Comparison of ENCODE assay signal across 9 cellular contexts in genomic region chr3:63193647-63194046, GRCh38.
A peak's percentile ranks its signal among the peaks of the same experiment; 100 is the strongest.
DNase-seq lines count a peak whose midpoint lies in the region; ATAC-seq and TF ChIP-seq lines count a peak whose summit lies in the region.
"Had no signal": no experiment of that assay in that cellular context is flagged by ENCODE, and none has a peak within 500 bp of the region (broad histone marks: within the 10 kb centered on the region; RNA-seq: fewer than 3 reads in every experiment).

No MANE protein-coding gene starts in this region.

- in situ Hi-C loops in Panc1 (cut with HindIII; ENCODE audit: low pct_unique_long_range_greater_than_20kb, low sequenced_read_pairs), result no loop called here

- no TSS peak for BruUV-seq in Panc1 (replicated peaks; lab: Mats Ljungman, UMichigan)

- CTCF ChIA-PET in AG04449 (lab: Yijun Ruan, JAX) (interaction anchor here (0.6 to 6.3 kb wide), 17 partner anchors 9 to 569 kb away, joined by 3 to 67 read pairs (median 3); no protein-coding TSS in a partner anchor), HEK293T (lab: Yijun Ruan, JAX) (interaction anchor here (0.6 to 2.1 kb wide), 3 partner anchors 289 to 349 kb away, joined by 3 to 9 read pairs (median 3); no protein-coding TSS in a partner anchor), Panc1 (lab: Charles Lee) (no interaction called here)

- peak; percentile 37 for TF ChIP-seq CTCF in AG04449 (IDR thresholded peaks at IDR 0.05; ENCODE audit: insufficient read depth, low read length, missing control alignments)
- TF ChIP-seq CTCF in Panc1 (IDR thresholded peaks at IDR 0.05), result peak; percentile 46; the same call in 1 of the 2 replicates
- peak; percentile 37 for TF ChIP-seq CTCF in glutamatergic neuron (IDR thresholded peaks at IDR 0.05; ENCODE audit: partially characterized antibody, unreplicated experiment)
- peak in 1 of 2 experiments; percentile 20 for TF ChIP-seq CTCF in tibial artery (IDR thresholded peaks at IDR 0.05)

- no peak for ATAC-seq in Panc1
- no peak for ATAC-seq in HG03469 (IDR thresholded peaks at IDR 0.05; ENCODE audit: unreplicated experiment)

- H3K27me3 Mint-ChIP-seq in glutamatergic neuron (ENCODE audit: unreplicated experiment), result peaks cover 4% of the 10 kb centered on the region
- H3K27me3 Mint-ChIP-seq: activated naive CD4-positive, alpha-beta T cell treated with anti-CD3 and anti-CD28 coated beads, Interleukin-2, amount 50 U/mL, for 24 hours had no signal

- H3K4me1 Mint-ChIP-seq in glutamatergic neuron (ENCODE audit: low read depth, unreplicated experiment), result peaks cover 17% of the 10 kb centered on the region
- H3K4me1 Mint-ChIP-seq: activated naive CD4-positive, alpha-beta T cell treated with anti-CD3 and anti-CD28 coated beads, Interleukin-2, amount 50 U/mL, for 24 hours had no signal

- H3K27ac ChIP-seq in Panc1 (ENCODE audit: low read length), result no peak overlapping the region
- no peak overlapping the region for H3K27ac ChIP-seq in tibial artery

- DNase-seq in AG04449 (ENCODE audit: low read depth, low spot score) (no peak), HEK293T (ENCODE audit: extremely low spot score) (peak; percentile 9), Panc1 (ENCODE audit: low read depth, low spot score) (no peak), glutamatergic neuron (no peak), tibial artery (no peak), GOT3 (lab: John Stamatoyannopoulos, UW) (no peak)
- no peak for DNase-seq in activated CD4-positive, alpha-beta T cell treated with anti-CD3 and anti-CD28 coated beads for 1 hour

- no peak overlapping the region for H3K4me3 ChIP-seq in AG04449 (ENCODE audit: low read depth, low read length)
- no peak overlapping the region for H3K4me3 ChIP-seq in Panc1 (ENCODE audit: low read depth in 2 of 2, low read length in 2 of 2)
- H3K4me3 ChIP-seq in tibial artery, result no peak overlapping the region

- H3K36me3 Mint-ChIP-seq in glutamatergic neuron (ENCODE audit: unreplicated experiment), result no peaks in the 10 kb centered on the region
- H3K36me3 Mint-ChIP-seq: activated naive CD4-positive, alpha-beta T cell treated with anti-CD3 and anti-CD28 coated beads, Interleukin-2, amount 50 U/mL, for 24 hours had no signal

- POLR2A ChIA-PET in AG04449 (lab: Yijun Ruan, JAX) (no interaction called here), HEK293T (lab: Yijun Ruan, JAX) (no interaction called here), Panc1 (lab: Charles Lee) (no interaction called here)

- H3K9me3 Mint-ChIP-seq in glutamatergic neuron (ENCODE audit: unreplicated experiment), result no peaks in the 10 kb centered on the region

- H3K27ac Mint-ChIP-seq in glutamatergic neuron (ENCODE audit: unreplicated experiment), result no peak overlapping the region
- H3K27ac Mint-ChIP-seq: activated naive CD4-positive, alpha-beta T cell treated with anti-CD3 and anti-CD28 coated beads, Interleukin-2, amount 50 U/mL, for 24 hours had no signal

- H3K36me3 ChIP-seq in Panc1 (ENCODE audit: control insufficient read depth, insufficient read depth, low read length) (no peaks in the 10 kb centered on the region), tibial artery (no peaks in the 10 kb centered on the region)

- intact Hi-C loops in Panc1 (cut with micrococcal nuclease; ENCODE audit: unreplicated experiment), result no loop called here
- intact Hi-C loops in tibial artery (cut with DNase I; ENCODE audit: low total_unique reads), result no loop called here

- H3K9me3 ChIP-seq in Panc1 (ENCODE audit: control insufficient read depth, insufficient read depth, low read depth, low read length) (no peaks in the 10 kb centered on the region), tibial artery (no peaks in the 10 kb centered on the region)

- H3K4me1 ChIP-seq in Panc1 (ENCODE audit: control insufficient read depth, insufficient read depth, low read length) (no peaks in the 10 kb centered on the region), tibial artery (no peaks in the 10 kb centered on the region)

- no peak overlapping the region for H3K4me3 Mint-ChIP-seq in glutamatergic neuron (ENCODE audit: unreplicated experiment)
- H3K4me3 Mint-ChIP-seq: activated naive CD4-positive, alpha-beta T cell treated with anti-CD3 and anti-CD28 coated beads, Interleukin-2, amount 50 U/mL, for 24 hours had no signal

- no peaks in the 10 kb centered on the region for H3K27me3 ChIP-seq in Panc1 (ENCODE audit: control insufficient read depth, insufficient read depth, low read length)
- H3K27me3 ChIP-seq in tibial artery, result no peaks in the 10 kb centered on the region

TF ChIP-seq in HEK293T, 16 proteins besides CTCF, POLR2A, EP300 and RAD21:
- no peak for TF ChIP-seq LEF1 (IDR thresholded peaks at IDR 0.05; ENCODE audit: borderline replicate concordance)
- no peak for TF ChIP-seq ZNF384 (IDR thresholded peaks at IDR 0.05)
- no peak for TF ChIP-seq L3MBTL2 (conservative IDR thresholded peaks at IDR 0.05)
- no peak for TF ChIP-seq ARNT (IDR thresholded peaks at IDR 0.05)
- TF ChIP-seq BHLHE40 (IDR thresholded peaks at IDR 0.05; ENCODE audit: borderline replicate concordance), result no peak
- no peak for TF ChIP-seq FOXK2 (IDR thresholded peaks at IDR 0.05)
- TF ChIP-seq PKNOX1 (IDR thresholded peaks at IDR 0.05), result no peak
- TF ChIP-seq ELF4 (IDR thresholded peaks at IDR 0.05), result no peak
- TF ChIP-seq SUZ12 (IDR thresholded peaks at IDR 0.05), result no peak
- no peak for TF ChIP-seq FOXA1 (IDR thresholded peaks at IDR 0.05)
- TF ChIP-seq HDGF (IDR thresholded peaks at IDR 0.05; ENCODE audit: borderline replicate concordance), result no peak
- no peak for TF ChIP-seq SP1 (IDR thresholded peaks at IDR 0.05)
- TF ChIP-seq TARDBP (IDR thresholded peaks at IDR 0.05), result no peak
- TF ChIP-seq CTBP1 (IDR thresholded peaks at IDR 0.05; ENCODE audit: borderline replicate concordance), result no peak
- no peak for TF ChIP-seq NFRKB (IDR thresholded peaks at IDR 0.05)
